8 cellular contexts compared by ENCODE assay signal in the genomic region with DNA sequence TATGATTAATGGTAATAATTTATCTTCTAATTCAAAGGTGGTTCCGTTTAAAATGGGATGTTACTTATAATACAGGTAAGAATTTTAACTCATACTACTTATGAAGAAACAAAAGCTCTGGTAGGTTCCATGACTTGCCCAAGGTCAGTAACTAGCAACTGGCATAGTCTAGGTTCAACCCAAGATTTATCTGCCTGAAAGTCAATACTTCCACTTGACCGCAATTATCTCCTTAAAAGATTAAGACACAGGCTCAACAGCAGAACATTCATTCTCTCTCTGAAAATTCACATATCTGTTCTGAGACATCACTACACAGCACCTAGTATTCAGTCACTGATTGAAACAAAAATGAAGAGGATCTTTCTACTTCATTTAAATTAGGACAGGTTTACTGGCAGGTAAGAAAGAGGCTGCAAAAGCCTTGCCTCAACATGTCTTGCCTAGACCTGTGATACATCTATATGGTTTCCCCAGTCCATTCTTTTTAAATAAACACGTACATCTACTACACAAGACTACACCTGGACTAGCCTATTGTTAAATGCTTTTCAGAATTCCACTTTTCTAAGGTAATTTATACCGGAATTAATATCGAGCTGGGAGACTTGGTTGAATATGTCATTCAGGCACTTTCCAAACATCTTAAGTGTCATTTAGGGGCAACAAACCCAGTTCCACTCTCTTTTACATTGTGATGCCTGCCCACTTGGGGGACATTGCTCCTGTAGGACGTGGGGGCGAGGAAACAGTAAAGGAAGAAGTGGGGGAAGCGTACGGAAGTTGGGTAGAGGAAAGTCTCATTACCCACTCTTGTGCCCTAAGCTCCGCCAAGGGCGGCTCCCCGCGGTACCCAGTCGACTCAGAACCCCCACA. TPM values are rescaled to one million over a fixed set of nuclear protein-coding genes. Genes with fewer than 3 reads are reported as not detected.
DNase-seq lines count a peak whose midpoint lies in the region; ATAC-seq and TF ChIP-seq lines count a peak whose summit lies in the region.

No MANE protein-coding gene starts in this region.

- no peak for DNase-seq in HFF-Myc (ENCODE audit: extremely low read depth, low read depth)
- no peak for DNase-seq in T-helper 17 cell
- DNase-seq in epithelial cell of proximal tubule (ENCODE audit: low read depth) = no peak
- no peak for DNase-seq in omental fat pad (ENCODE audit: low spot score)
- no peak for DNase-seq in posterior cingulate gyrus
- no peak for DNase-seq in globus pallidus (ENCODE audit: low spot score)
- DNase-seq in iPS-NIHi11 (ENCODE audit: low spot score) = no peak

- H3K27me3 Mint-ChIP-seq in T-helper 17 cell = no peaks in the 10 kb centered on the region

- peak overlapping the region; percentile 91 for H3K27ac Mint-ChIP-seq in T-helper 17 cell

- H3K4me3 ChIP-seq in HFF-Myc (replicated peaks; ENCODE audit: low read depth, low read length) (peak overlapping the region; percentile 72), epithelial cell of proximal tubule (ENCODE audit: low read depth, low read length) (peak overlapping the region; percentile 85)

- ATAC-seq in T-helper 17 cell (peak; percentile 8), omental fat pad (ENCODE audit: low FRiP score) (peak; percentile 3)

- intact Hi-C loops in posterior cingulate gyrus (cut with DNase I) = no loop called here

- H3K9me3 ChIP-seq in T-helper 17 cell (ENCODE audit: control insufficient read depth, low read length, poor library complexity, severe bottlenecking) = no peaks in the 10 kb centered on the region

- TF ChIP-seq CTCF in C4-2B (conservative IDR thresholded peaks at IDR 0.05) (no peak), HFF-Myc (IDR thresholded peaks at IDR 0.05; ENCODE audit: low read depth, low read length, missing control alignments) (no peak), epithelial cell of proximal tubule (conservative IDR thresholded peaks at IDR 0.05; ENCODE audit: low read depth, low read length) (no peak), omental fat pad (IDR thresholded peaks at IDR 0.05) (no peak)

- peaks cover 15% of the 10 kb centered on the region for H3K4me1 Mint-ChIP-seq in T-helper 17 cell

- no peaks in the 10 kb centered on the region for H3K36me3 Mint-ChIP-seq in T-helper 17 cell (ENCODE audit: low read depth)

- H3K27ac ChIP-seq in C4-2B = peak overlapping the region; percentile 68

- peak overlapping the region; percentile 95 for H3K4me3 Mint-ChIP-seq in T-helper 17 cell

RNA-seq across cellular contexts. Expression of gene CSNK1G1, which starts 1.1 kb away (rescaled TPM):
- total RNA-seq in T-helper 17 cell = 10 to 100 TPM; 23.2 to 25.5 TPM
- total RNA-seq in epithelial cell of proximal tubule = 12.0 and 12.3 TPM in 2 replicates
- 10 to 100 TPM; 13.6 to 23.3 (median 21.7) TPM for total RNA-seq in omental fat pad

RNA-seq across cellular contexts. Expression of gene PCLAF, which starts 26.3 kb away (rescaled TPM):
- under 1 TPM; 0.76 to 0.85 TPM for total RNA-seq in T-helper 17 cell
- total RNA-seq in epithelial cell of proximal tubule = 65.5 and 107 TPM in 2 replicates
- 1 to 10 TPM in 2 of 4 donors, not detected in 2; 1.0 to 1.7 TPM for total RNA-seq in omental fat pad

RNA-seq across cellular contexts. Expression of gene TRIP4, which starts 32.7 kb away (rescaled TPM):
- total RNA-seq in T-helper 17 cell = 10 to 100 TPM; 14.9 to 17.5 TPM
- 6.7 and 9.4 TPM in 2 replicates for total RNA-seq in epithelial cell of proximal tubule
- 10 to 100 TPM in 2 of 4 donors, 1 to 10 TPM in 2; 9.0 to 20.0 (median 11.4) TPM for total RNA-seq in omental fat pad

Comparison
In these comparisons a context has a peak if more than half of its experiments do, and no peak if none do; other contexts are left out.
1. RNA of gene PCLAF, which starts 26.3 kb away (total RNA-seq): 65.5 to 107 TPM in epithelial cell of proximal tubule; 1.0 to 1.7 TPM in omental fat pad and 0.76 to 0.85 TPM in T-helper 17 cell; every median in the first group is over 10 times any median in the second.